9 cellular contexts compared by ENCODE assay signal in genomic region chr18:79856119-79857080, GRCh38. TPM values are rescaled to one million over a fixed set of nuclear protein-coding genes. Genes with fewer than 3 reads are reported as not detected.
DNase-seq lines count a peak whose midpoint lies in the region; ATAC-seq and TF ChIP-seq lines count a peak whose summit lies in the region.
"Had no signal": no experiment of that assay in that cellular context is flagged by ENCODE, and none has a peak within 500 bp of the region (broad histone marks: within the 10 kb centered on the region; RNA-seq: fewer than 3 reads in every experiment).

No MANE protein-coding gene starts in this region.

- H3K27ac Mint-ChIP-seq in glutamatergic neuron (ENCODE audit: unreplicated experiment): peak overlapping the region; percentile 84

- no peak for TF ChIP-seq POLR2A in gastrocnemius medialis (IDR thresholded peaks at IDR 0.05)

- H3K27ac ChIP-seq in gastrocnemius medialis: no peak overlapping the region

- intact Hi-C loops in gastrocnemius medialis (cut with DNase I; ENCODE audit: low total_unique reads): no loop called here

- no peaks in the 10 kb centered on the region for H3K36me3 ChIP-seq in gastrocnemius medialis

- no peak overlapping the region for H3K4me3 Mint-ChIP-seq in glutamatergic neuron (ENCODE audit: unreplicated experiment)

- peaks cover 11% of the 10 kb centered on the region for H3K27me3 Mint-ChIP-seq in glutamatergic neuron (ENCODE audit: unreplicated experiment)

- peak; percentile 77 for DNase-seq in GM13976 (ENCODE audit: low spot score)
- peak; percentile 64 for DNase-seq in RPMI8226
- DNase-seq in glutamatergic neuron: peak; percentile 76
- no peak for DNase-seq in SKM-1 (lab: John Stamatoyannopoulos, UW; ENCODE audit: unreplicated experiment)
- DNase-seq in activated gamma-delta T cell (lab: John Stamatoyannopoulos, UW): no peak
- DNase-seq in gastrocnemius medialis: no peak

- H3K27me3 ChIP-seq in gastrocnemius medialis: peaks cover 15 to 44% (median 16%) of the 10 kb centered on the region in 3 donors

- TF ChIP-seq CTCF in GM13976 (IDR thresholded peaks at IDR 0.05; ENCODE audit: borderline replicate concordance, control extremely low read depth, extremely low read depth, insufficient read depth, missing control alignments) (no peak), glutamatergic neuron (IDR thresholded peaks at IDR 0.05; ENCODE audit: partially characterized antibody, unreplicated experiment) (no peak), gastrocnemius medialis (IDR thresholded peaks at IDR 0.05 in 4 of 5, conservative IDR thresholded peaks at IDR 0.05 in 1 of 5) (no peak)

- ATAC-seq in HG02759 (IDR thresholded peaks at IDR 0.05; ENCODE audit: unreplicated experiment) (peak; percentile 55), GM18867 (IDR thresholded peaks at IDR 0.05; ENCODE audit: unreplicated experiment) (no peak), gastrocnemius medialis (no peak)

- H3K4me1 ChIP-seq in gastrocnemius medialis: peaks cover 0 to 7% of the 10 kb centered on the region in 2 donors

- in situ Hi-C loops in GM13976 (cut with MboI; ENCODE audit: low sequenced_read_pairs, unreplicated experiment): no loop called here
- in situ Hi-C loops in gastrocnemius medialis (cut with MboI; ENCODE audit: low sequenced_read_pairs in 4 of 4): no loop called here

- H3K36me3 Mint-ChIP-seq in glutamatergic neuron (ENCODE audit: unreplicated experiment): peaks cover 6% of the 10 kb centered on the region

- peaks cover 14% of the 10 kb centered on the region for H3K4me1 Mint-ChIP-seq in glutamatergic neuron (ENCODE audit: low read depth, unreplicated experiment)

- H3K9me3 Mint-ChIP-seq in glutamatergic neuron (ENCODE audit: unreplicated experiment): peaks cover 11% of the 10 kb centered on the region

- H3K9me3 ChIP-seq in gastrocnemius medialis: no peaks in the 10 kb centered on the region

- H3K4me3 ChIP-seq in gastrocnemius medialis: no peak overlapping the region
- H3K4me3 ChIP-seq: K562 had no signal

RNA-seq across cellular contexts. Expression of gene KCNG2, which starts 58.7 kb away (rescaled TPM):
- total RNA-seq in glutamatergic neuron (ENCODE audit: unreplicated experiment) (1.6 TPM), gastrocnemius medialis (under 1 TPM in 1 of 4 donors, not detected in 3; 0.55 TPM)
- total RNA-seq: K562 had no signal

Comparison
In these comparisons a context has a peak if more than half of its experiments do, and no peak if none do; other contexts are left out.
1. DNase-seq: peak in GM13976 (single experiment), RPMI8226 (single experiment) and glutamatergic neuron (single experiment); none in SKM-1 (single experiment), activated gamma-delta T cell (single experiment) and gastrocnemius medialis (0 of 2).